ENCODE assay signal across 8 cellular contexts in the genomic region with DNA sequence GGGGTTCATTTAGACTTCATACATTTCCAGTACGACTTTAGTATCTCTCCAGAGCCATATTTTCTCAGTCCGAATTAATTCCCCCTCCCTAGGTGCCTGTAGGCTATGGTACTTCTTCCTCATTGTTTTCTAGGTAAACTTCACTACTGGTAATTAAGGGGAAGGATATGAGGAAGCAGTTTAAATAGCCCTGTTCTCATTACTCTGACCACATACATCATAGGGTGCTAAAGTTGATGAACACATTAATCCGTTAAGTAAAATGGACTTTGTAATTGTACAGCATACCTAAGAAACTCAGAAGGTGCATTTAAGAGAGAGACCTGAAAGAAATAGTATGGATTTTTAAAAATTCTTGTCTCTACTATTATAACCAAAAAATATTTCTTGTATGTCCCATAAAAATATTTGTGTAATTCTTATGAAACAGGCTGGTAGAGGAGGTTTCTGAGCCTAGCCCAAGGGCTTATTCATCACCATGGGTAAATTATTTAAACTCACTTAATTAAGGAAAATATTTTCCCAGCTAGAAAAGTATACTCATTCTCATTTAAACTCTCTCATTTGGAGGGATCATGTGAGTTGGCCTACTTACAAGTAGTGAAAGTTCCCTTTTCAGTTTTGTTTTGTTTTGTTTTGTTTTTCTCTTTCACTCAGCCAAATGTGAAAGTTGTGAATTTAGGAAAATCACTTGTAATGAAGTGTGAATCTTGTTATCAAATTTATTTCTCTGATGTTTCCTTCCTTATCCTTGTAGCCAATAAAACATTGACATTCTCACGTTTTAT. TPM values are rescaled to one million over a fixed set of nuclear protein-coding genes. Genes with fewer than 3 reads are reported as not detected.
DNase-seq lines count a peak whose midpoint lies in the region; ATAC-seq and TF ChIP-seq lines count a peak whose summit lies in the region.

No MANE protein-coding gene starts in this region.

- intact Hi-C loops in uterus (cut with DNase I; ENCODE audit: low total_unique reads): no loop called here

- no peaks in the 10 kb centered on the region for H3K27me3 Mint-ChIP-seq in activated T-cell treated with anti-CD3 and anti-CD28 coated beads, Interleukin-2, amount 50 U/mL, for 24 hours
- H3K27me3 Mint-ChIP-seq in stimulated activated naive B cell treated with anti-CD40 and anti-IgM and Interleukin-4, amounts not matched to agents 10 μg/mL and 1 μg/mL and 100 μg/mL, for 72 hours: no peaks in the 10 kb centered on the region

- H4K20me1 ChIP-seq in SU-DHL-6 (ENCODE audit: low read depth, low read length): no peaks in the 10 kb centered on the region

- H3K79me2 ChIP-seq in SU-DHL-6 (ENCODE audit: insufficient read depth, low read length): peaks cover 28% of the 10 kb centered on the region

- H3K9me3 ChIP-seq in SU-DHL-6 (ENCODE audit: insufficient read depth, low read length): no peaks in the 10 kb centered on the region
- H3K9me3 ChIP-seq in uterus: no peaks in the 10 kb centered on the region

- H3K4me1 Mint-ChIP-seq in activated T-cell treated with anti-CD3 and anti-CD28 coated beads, Interleukin-2, amount 50 U/mL, for 24 hours (ENCODE audit: low read depth): peaks cover 32% of the 10 kb centered on the region
- peaks cover 11 to 27% of the 10 kb centered on the region in 2 donors for H3K4me1 Mint-ChIP-seq in stimulated activated naive B cell treated with anti-CD40 and anti-IgM and Interleukin-4, amounts not matched to agents 10 μg/mL and 1 μg/mL and 100 μg/mL, for 72 hours

- H3K36me3 Mint-ChIP-seq in activated T-cell treated with anti-CD3 and anti-CD28 coated beads, Interleukin-2, amount 50 U/mL, for 24 hours (ENCODE audit: low read depth): peaks cover 69% of the 10 kb centered on the region
- H3K36me3 Mint-ChIP-seq in stimulated activated naive B cell treated with anti-CD40 and anti-IgM and Interleukin-4, amounts not matched to agents 10 μg/mL and 1 μg/mL and 100 μg/mL, for 72 hours: peaks cover 11 to 35% of the 10 kb centered on the region in 2 donors

- H3K36me3 ChIP-seq in SU-DHL-6 (ENCODE audit: low read length): peaks cover 8% of the 10 kb centered on the region; the same call in 1 of the 2 replicates
- no peaks in the 10 kb centered on the region for H3K36me3 ChIP-seq in uterus

- peak overlapping the region; percentile 96 for H3K9ac ChIP-seq in SU-DHL-6 (ENCODE audit: low read length)

- no peak for DNase-seq in activated T-cell treated with anti-CD3 and anti-CD28 coated beads, Interleukin-2, amount 50 U/mL, for 24 hours
- DNase-seq in activated T-cell treated with anti-CD3 and anti-CD28 coated beads, Interleukin-2, amount 50 U/mL, for 48 hours: no peak
- DNase-seq in foreskin fibroblast (no peak), uterus (no peak), substantia nigra (lab: John Stamatoyannopoulos, UW) (no peak)
- DNase-seq in stimulated activated naive B cell treated with anti-CD40 and anti-IgM and Interleukin-4, amounts not matched to agents 10 μg/mL and 1 μg/mL and 100 μg/mL, for 72 hours: no peak

- H3K9me2 ChIP-seq in SU-DHL-6 (replicated peaks; ENCODE audit: insufficient read depth, low read length): no peaks in the 10 kb centered on the region

- peak overlapping the region; percentile 97 for H3K27ac Mint-ChIP-seq in activated T-cell treated with anti-CD3 and anti-CD28 coated beads, Interleukin-2, amount 50 U/mL, for 24 hours
- no peak overlapping the region for H3K27ac Mint-ChIP-seq in stimulated activated naive B cell treated with anti-CD40 and anti-IgM and Interleukin-4, amounts not matched to agents 10 μg/mL and 1 μg/mL and 100 μg/mL, for 72 hours

- no peaks in the 10 kb centered on the region for H3K9me3 Mint-ChIP-seq in activated T-cell treated with anti-CD3 and anti-CD28 coated beads, Interleukin-2, amount 50 U/mL, for 24 hours
- no peaks in the 10 kb centered on the region for H3K9me3 Mint-ChIP-seq in stimulated activated naive B cell treated with anti-CD40 and anti-IgM and Interleukin-4, amounts not matched to agents 10 μg/mL and 1 μg/mL and 100 μg/mL, for 72 hours

- no peak for TF ChIP-seq CTCF in SU-DHL-6 (IDR thresholded peaks at IDR 0.05; ENCODE audit: insufficient read depth, low read length, poor library complexity, severe bottlenecking)
- TF ChIP-seq CTCF in foreskin fibroblast (IDR thresholded peaks at IDR 0.05; ENCODE audit: low read depth, low read length): no peak
- no peak for TF ChIP-seq CTCF in uterus (IDR thresholded peaks at IDR 0.05)

- TF ChIP-seq POLR2A in uterus (IDR thresholded peaks at IDR 0.05): no peak

- H3K27ac ChIP-seq in SU-DHL-6 (ENCODE audit: low read depth, low read length) (peak overlapping the region; percentile 48), uterus (no peak overlapping the region), substantia nigra (ENCODE audit: low read depth, low read length, poor library complexity, severe bottlenecking) (no peak overlapping the region)

- H3K4me2 ChIP-seq in SU-DHL-6 (ENCODE audit: low read depth, low read length, poor library complexity, severe bottlenecking): peak overlapping the region; percentile 82

- no peak for ATAC-seq in stimulated activated naive B cell treated with anti-CD40 and anti-IgM and Interleukin-4, amounts not matched to agents 10 μg/mL and 1 μg/mL and 100 μg/mL, for 72 hours (replicated peaks)
- no peak for ATAC-seq in HG02623 (IDR thresholded peaks at IDR 0.05; ENCODE audit: unreplicated experiment)

- H3K4me1 ChIP-seq in uterus: no peaks in the 10 kb centered on the region

- H3K4me3 ChIP-seq in SU-DHL-6 (ENCODE audit: insufficient read depth, low read length, poor library complexity, severe bottlenecking): peak overlapping the region; percentile 96
- H3K4me3 ChIP-seq in foreskin fibroblast (ENCODE audit: low read depth in 1 of 2, low read length in 2 of 2): peak overlapping the region; percentile 95 to 98
- H3K4me3 ChIP-seq in uterus: no peak overlapping the region

- H3F3A ChIP-seq in SU-DHL-6 (ENCODE audit: insufficient read depth): peaks cover 23% of the 10 kb centered on the region; the same call in 1 of the 2 replicates

- H3K4me3 Mint-ChIP-seq in activated T-cell treated with anti-CD3 and anti-CD28 coated beads, Interleukin-2, amount 50 U/mL, for 24 hours: peak overlapping the region; percentile 94
- H3K4me3 Mint-ChIP-seq in stimulated activated naive B cell treated with anti-CD40 and anti-IgM and Interleukin-4, amounts not matched to agents 10 μg/mL and 1 μg/mL and 100 μg/mL, for 72 hours: peak overlapping the region; percentile 98 to 99

- no peaks in the 10 kb centered on the region for H3K27me3 ChIP-seq in SU-DHL-6 (ENCODE audit: low read length)
- H3K27me3 ChIP-seq in uterus: no peaks in the 10 kb centered on the region

- no peak overlapping the region for H2AFZ ChIP-seq in SU-DHL-6 (ENCODE audit: low read depth, low read length, severe bottlenecking)

RNA-seq across cellular contexts. Expression of a gene that starts 2.0 kb away (rescaled TPM):
- 10 to 100 TPM; 10.2 to 36.5 (median 14.6) TPM for total RNA-seq in uterus

Comparison
In these comparisons a context has a peak if more than half of its experiments do, and no peak if none do; other contexts are left out.
1. H3K4me3 ChIP-seq: peak in SU-DHL-6 (single experiment) and foreskin fibroblast (2 of 2); none in uterus (0 of 2).